In the genomic region with DNA sequence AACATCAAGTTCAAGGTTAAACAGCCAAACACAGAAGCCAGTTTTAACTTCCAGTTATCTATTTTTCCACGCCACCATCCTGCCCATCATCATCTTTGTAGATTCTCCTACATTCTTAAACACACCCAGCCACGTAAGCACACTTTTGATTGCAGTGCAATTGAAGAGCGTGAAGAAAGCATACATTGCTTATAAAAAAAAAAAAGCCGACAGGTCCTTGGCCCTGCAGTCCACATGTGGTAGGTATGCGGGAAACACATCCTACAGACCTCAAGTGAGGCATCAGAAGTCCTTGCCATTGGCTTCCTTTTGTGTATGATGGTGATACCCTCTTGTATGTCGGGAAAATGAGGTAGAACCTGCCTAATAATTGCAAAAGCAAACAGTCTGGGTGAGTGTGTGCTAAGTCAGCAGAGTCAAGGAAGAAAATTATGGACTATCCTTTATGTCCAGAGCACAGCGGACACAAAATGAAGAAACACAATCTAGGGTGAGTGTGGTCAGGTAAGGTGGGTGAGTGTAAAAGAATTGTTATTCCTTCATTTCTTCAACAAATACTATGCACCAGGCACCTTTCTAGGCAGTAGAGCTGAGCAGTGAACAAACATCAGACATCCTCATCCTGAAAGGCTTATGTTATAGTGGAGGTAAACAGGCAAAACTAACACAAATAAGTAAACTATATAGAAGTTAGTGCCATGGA, we compare ENCODE assay signal across 17 cellular contexts. TPM values are rescaled to one million over a fixed set of nuclear protein-coding genes. Genes with fewer than 3 reads are reported as not detected.
DNase-seq lines count a peak whose midpoint lies in the region; ATAC-seq and TF ChIP-seq lines count a peak whose summit lies in the region.
"Had no signal": no experiment of that assay in that cellular context is flagged by ENCODE, and none has a peak within 500 bp of the region (broad histone marks: within the 10 kb centered on the region; RNA-seq: fewer than 3 reads in every experiment).

No MANE protein-coding gene starts in this region.

- no CpG with 5 or more reads among the region's 7 CpGs for WGBS in mesendoderm (ENCODE audit: extremely low coverage, insufficient coverage, low lambda C conversion rate)

- no peak overlapping the region for H3K18ac ChIP-seq in mesendoderm (ENCODE audit: low read length)

- TF ChIP-seq CTCF in right atrium auricular region (IDR thresholded peaks at IDR 0.05): no peak
- no peak for TF ChIP-seq CTCF in HFFc6 (IDR thresholded peaks at IDR 0.05)

- H3K36me3 Mint-ChIP-seq in HFFc6 (ENCODE audit: low read depth): peaks cover 54% of the 10 kb centered on the region
- H3K36me3 Mint-ChIP-seq in activated naive CD8-positive, alpha-beta T cell treated with anti-CD3 and anti-CD28 coated beads, Interleukin-2, amount 50 U/mL, for 24 hours (ENCODE audit: low read depth): peaks cover 19% of the 10 kb centered on the region

- H3K27ac Mint-ChIP-seq in HFFc6: peak overlapping the region; percentile 67
- H3K27ac Mint-ChIP-seq in activated naive CD8-positive, alpha-beta T cell treated with anti-CD3 and anti-CD28 coated beads, Interleukin-2, amount 50 U/mL, for 24 hours: no peak overlapping the region

- ATAC-seq in left ventricle myocardium superior: no peak
- no peak for ATAC-seq in activated naive CD8-positive, alpha-beta T cell treated with anti-CD3 and anti-CD28 coated beads, Interleukin-2, amount 50 U/mL, for 24 hours

- no peak overlapping the region for H3K4me3 ChIP-seq in right atrium auricular region
- H3K4me3 ChIP-seq in mesendoderm (ENCODE audit: low read length): no peak overlapping the region

- no peak overlapping the region for H4K5ac ChIP-seq in mesendoderm (ENCODE audit: low read length)

- peaks cover 33% of the 10 kb centered on the region for H3K9me3 Mint-ChIP-seq in HFFc6
- H3K9me3 Mint-ChIP-seq in activated naive CD8-positive, alpha-beta T cell treated with anti-CD3 and anti-CD28 coated beads, Interleukin-2, amount 50 U/mL, for 24 hours: no peaks in the 10 kb centered on the region
- H3K9me3 Mint-ChIP-seq: CD4-positive, alpha-beta memory T cell had no signal

- H3K9ac ChIP-seq in mesendoderm (ENCODE audit: low read length): no peak overlapping the region

- H3K36me3 ChIP-seq in right atrium auricular region (peaks cover 51% of the 10 kb centered on the region), mesendoderm (ENCODE audit: control insufficient read depth, insufficient read depth, low read length) (peaks cover 1% of the 10 kb centered on the region)

- intact Hi-C loops in left ventricle myocardium superior (cut with micrococcal nuclease): no loop called here

- no peak overlapping the region for H4K8ac ChIP-seq in mesendoderm (ENCODE audit: low read depth, low read length)

- peak; percentile 13 for DNase-seq in right atrium auricular region (ENCODE audit: low spot score)
- no peak for DNase-seq in left ventricle myocardium superior
- DNase-seq in HFFc6: no peak
- DNase-seq in ecto neural progenitor cell (ENCODE audit: low spot score): peak; percentile 27
- DNase-seq in mesendoderm: no peak
- no peak for DNase-seq in pons (ENCODE audit: low spot score)
- no peak for DNase-seq in activated naive CD8-positive, alpha-beta T cell treated with anti-CD3 and anti-CD28 coated beads, Interleukin-2, amount 50 U/mL, for 24 hours
- DNase-seq: BE2C; CD4-positive, alpha-beta memory T cell; Karpas-422; MM.1S; NCI-H1105 treated with DMSO at 0.1 percent for 48 hours; NCI-H1694 treated with DMSO at 0.1 percent for 48 hours; NCI-H2107; NCI-H2227 treated with DMSO at 0.1 percent for 48 hours; NCI-H524; RPMI8226 had no signal

- H2BK5ac ChIP-seq in mesendoderm (ENCODE audit: low read length): no peak overlapping the region

- peaks cover 71% of the 10 kb centered on the region for H3K4me1 Mint-ChIP-seq in HFFc6 (ENCODE audit: low read depth)
- H3K4me1 Mint-ChIP-seq in activated naive CD8-positive, alpha-beta T cell treated with anti-CD3 and anti-CD28 coated beads, Interleukin-2, amount 50 U/mL, for 24 hours: no peaks in the 10 kb centered on the region

- H3K4me3 Mint-ChIP-seq in HFFc6: peak overlapping the region; percentile 2; the same call in 1 of the 2 replicates
- no peak overlapping the region for H3K4me3 Mint-ChIP-seq in activated naive CD8-positive, alpha-beta T cell treated with anti-CD3 and anti-CD28 coated beads, Interleukin-2, amount 50 U/mL, for 24 hours
- H3K4me3 Mint-ChIP-seq: CD4-positive, alpha-beta memory T cell had no signal

- no peak overlapping the region for H3K56ac ChIP-seq in mesendoderm (ENCODE audit: low read length)

- H3K27me3 ChIP-seq in right atrium auricular region (no peaks in the 10 kb centered on the region), mesendoderm (ENCODE audit: insufficient read depth, low read length, poor library complexity) (no peaks in the 10 kb centered on the region)
- H3K27me3 ChIP-seq: BE2C had no signal

- no peaks in the 10 kb centered on the region for H3K79me2 ChIP-seq in mesendoderm (ENCODE audit: control insufficient read depth, insufficient read depth, low read length)

- H2BK120ac ChIP-seq in mesendoderm (ENCODE audit: low read depth, low read length): no peak overlapping the region

- no peak overlapping the region for H3K23ac ChIP-seq in mesendoderm (ENCODE audit: low read length)

- H3K4me1 ChIP-seq in right atrium auricular region (peaks cover 0 to 6% of the 10 kb centered on the region in 2 donors), mesendoderm (ENCODE audit: control insufficient read depth, low read depth, low read length) (no peaks in the 10 kb centered on the region)
- H3K4me1 ChIP-seq: BE2C had no signal

- no peak overlapping the region for H3K4ac ChIP-seq in mesendoderm (ENCODE audit: low read depth, low read length)

- peaks cover 0 to 2% of the 10 kb centered on the region in 2 donors for H3K9me3 ChIP-seq in right atrium auricular region
- H3K9me3 ChIP-seq: BE2C had no signal

- H3K79me1 ChIP-seq in mesendoderm (ENCODE audit: low read length): no peaks in the 10 kb centered on the region

- H3K27ac ChIP-seq in right atrium auricular region: no peak overlapping the region
- H3K27ac ChIP-seq in mesendoderm (ENCODE audit: low read depth, low read length): no peak overlapping the region

- no peak overlapping the region for H3K4me2 ChIP-seq in mesendoderm (ENCODE audit: low read length)

- H3K27me3 Mint-ChIP-seq in HFFc6 (ENCODE audit: insufficient read depth): peaks cover 74% of the 10 kb centered on the region
- no peaks in the 10 kb centered on the region for H3K27me3 Mint-ChIP-seq in activated naive CD8-positive, alpha-beta T cell treated with anti-CD3 and anti-CD28 coated beads, Interleukin-2, amount 50 U/mL, for 24 hours
- H3K27me3 Mint-ChIP-seq: CD4-positive, alpha-beta memory T cell had no signal

- no peak overlapping the region for H2AK5ac ChIP-seq in mesendoderm (ENCODE audit: low read length)

- H2BK15ac ChIP-seq in mesendoderm (replicated peaks; ENCODE audit: low read depth): no peak overlapping the region

RNA-seq across cellular contexts. Expression of a gene that starts 51.5 kb away (rescaled TPM):
- total RNA-seq in right atrium auricular region: 1 to 10 TPM; 2.9 to 3.3 TPM
- 0.97 TPM for total RNA-seq in left ventricle myocardium superior
- 1 to 10 TPM; 2.2 to 4.4 (median 4.1) TPM for total RNA-seq in HFFc6 (2021; fragmentation: NEBNext Ultra II Directional; extraction: Animal tissue kit (Norgen Biotek cat#: 25700))
- polyA plus RNA-seq in mesendoderm (2013, experiment 1 of 2): 0.69 TPM
- polyA plus RNA-seq in mesendoderm (2013, experiment 2 of 2): 0.66 TPM

Comparison
In these comparisons a context has a peak if more than half of its experiments do, and no peak if none do; other contexts are left out.
1. DNase-seq: peak in right atrium auricular region (single experiment) and ecto neural progenitor cell (single experiment); none in left ventricle myocardium superior (single experiment), HFFc6 (single experiment), mesendoderm (single experiment), pons (single experiment) and activated naive CD8-positive, alpha-beta T cell treated with anti-CD3 and anti-CD28 coated beads, Interleukin-2, amount 50 U/mL, for 24 hours (single experiment).